8 cellular contexts compared by ENCODE assay signal in genomic region chr2:47070920-47071824, GRCh38.
DNase-seq lines count a peak whose midpoint lies in the region; ATAC-seq lines count a peak whose summit lies in the region.

No MANE protein-coding gene starts in this region.

- peak; percentile 74 for ATAC-seq in HG02852 (IDR thresholded peaks at IDR 0.05; ENCODE audit: unreplicated experiment)

- peak; percentile 57 for DNase-seq in activated CD4-positive, alpha-beta T cell treated with anti-CD3 and anti-CD28 coated beads for 48 hours
- DNase-seq in activated CD4-positive, alpha-beta T cell treated with anti-CD3 and anti-CD28 coated beads for 1 hour = no peak
- DNase-seq in OCI-M1 (lab: John Stamatoyannopoulos, UW) (peak; percentile 30), anterior cingulate cortex (lab: John Stamatoyannopoulos, UW) (peak in 37 of 58 donors; percentile 24 to 61 (median 47)), kidney glomerular epithelial cell (lab: John Stamatoyannopoulos, UW) (peak; percentile 83), NCI-H345 (lab: John Stamatoyannopoulos, UW) (no peak)
- DNase-seq in stimulated activated CD8-positive, alpha-beta memory T cell treated with anti-CD3 and anti-CD28 coated beads, Interleukin-2, amount 100 ng/mL, for 48 hours (ENCODE audit: low read depth in 2 of 2) = peak; percentile 28 to 55

Comparison
In these comparisons a context has a peak if more than half of its experiments do, and no peak if none do; other contexts are left out.
1. DNase-seq: peak in activated CD4-positive, alpha-beta T cell treated with anti-CD3 and anti-CD28 coated beads for 48 hours (single experiment), OCI-M1 (single experiment), anterior cingulate cortex (37 of 58), kidney glomerular epithelial cell (single experiment) and stimulated activated CD8-positive, alpha-beta memory T cell treated with anti-CD3 and anti-CD28 coated beads, Interleukin-2, amount 100 ng/mL, for 48 hours (2 of 2); none in activated CD4-positive, alpha-beta T cell treated with anti-CD3 and anti-CD28 coated beads for 1 hour (single experiment) and NCI-H345 (single experiment).